Comparison of ENCODE assay signal across 33 cellular contexts in genomic region chr1:59302871-59303270, GRCh38. TPM values are rescaled to one million over a fixed set of nuclear protein-coding genes. Genes with fewer than 3 reads are reported as not detected.
DNase-seq lines count a peak whose midpoint lies in the region; ATAC-seq, FAIRE-seq and TF ChIP-seq lines count a peak whose summit lies in the region.
"Had no signal": no experiment of that assay in that cellular context is flagged by ENCODE, and none has a peak within 500 bp of the region (broad histone marks: within the 10 kb centered on the region; RNA-seq: fewer than 3 reads in every experiment).

No MANE protein-coding gene starts in this region.

- H2BK120ac ChIP-seq in mesendoderm (ENCODE audit: low read depth, low read length), result no peak overlapping the region

- no peak overlapping the region for H3K4me3 ChIP-seq in psoas muscle
- H3K4me3 ChIP-seq in gastrocnemius medialis, result no peak overlapping the region
- no peak overlapping the region for H3K4me3 ChIP-seq in mesendoderm (ENCODE audit: low read length)
- H3K4me3 ChIP-seq in right cardiac atrium (ENCODE audit: low read length), result no peak overlapping the region
- H3K4me3 ChIP-seq: A549; BLaER1; BLaER1 treated with 17β-estradiol and CSF1 and Interleukin-3, amounts not matched to agents 10 nM and 100 nM had no signal

- WGBS in psoas muscle, 3 donors, result 63 to 80% (median 75%) methylated on average over 2 of the region's 2 CpGs
- WGBS in mesendoderm (ENCODE audit: extremely low coverage, insufficient coverage, low lambda C conversion rate), result no CpG with 5 or more reads among the region's 2 CpGs
- WGBS in right cardiac atrium, result 86% methylated on average over 2 of the region's 2 CpGs

- H2BK15ac ChIP-seq in mesendoderm (replicated peaks; ENCODE audit: low read depth), result no peak overlapping the region

- H3K27ac ChIP-seq in psoas muscle, result peak overlapping the region; percentile 38
- H3K27ac ChIP-seq in gastrocnemius medialis, result peak overlapping the region in 2 of 4 donors; percentile 28 to 29
- H3K27ac ChIP-seq in mesendoderm (ENCODE audit: low read depth, low read length), result no peak overlapping the region
- no peak overlapping the region for H3K27ac ChIP-seq in right cardiac atrium (ENCODE audit: low read length)
- H3K27ac ChIP-seq: 22Rv1; A549; BLaER1; BLaER1 treated with 17β-estradiol and CSF1 and Interleukin-3, amounts not matched to agents 10 nM and 100 nM; C4-2B had no signal

- H3K18ac ChIP-seq in mesendoderm (ENCODE audit: low read length), result no peak overlapping the region

- in situ Hi-C loops in gastrocnemius medialis (cut with MboI; ENCODE audit: low sequenced_read_pairs in 4 of 4), result no loop called here

- ATAC-seq in psoas muscle, result peak in 3 of 4 donors; percentile 70 to 77 (median 74)
- ATAC-seq in gastrocnemius medialis, result peak; percentile 66 to 83
- ATAC-seq in HG03469 (IDR thresholded peaks at IDR 0.05; ENCODE audit: unreplicated experiment), result no peak
- no peak for ATAC-seq in right cardiac atrium
- ATAC-seq: A549; CD8-positive, alpha-beta T cell had no signal

- FAIRE-seq in H54 (lab: Jason Lieb, UNC), result peak; percentile 15
- FAIRE-seq: A204.1, A549, D721Med had no signal

- no peaks in the 10 kb centered on the region for H3K79me2 ChIP-seq in mesendoderm (ENCODE audit: control insufficient read depth, insufficient read depth, low read length)

- H3K23ac ChIP-seq in mesendoderm (ENCODE audit: low read length), result no peak overlapping the region

- no peaks in the 10 kb centered on the region for H3K36me3 ChIP-seq in psoas muscle (ENCODE audit: insufficient read depth in 1 of 2, low read depth in 1 of 2)
- no peaks in the 10 kb centered on the region for H3K36me3 ChIP-seq in gastrocnemius medialis
- H3K36me3 ChIP-seq in mesendoderm (ENCODE audit: control insufficient read depth, insufficient read depth, low read length), result no peaks in the 10 kb centered on the region
- H3K36me3 ChIP-seq: BE2C had no signal

- no peak overlapping the region for H3K9ac ChIP-seq in mesendoderm (ENCODE audit: low read length)
- H3K9ac ChIP-seq: BLaER1; BLaER1 treated with 17β-estradiol and CSF1 and Interleukin-3, amounts not matched to agents 10 nM and 100 nM had no signal

- DNase-seq in H54 (ENCODE audit: insufficient read length, low spot score) (no peak), psoas muscle (no peak), gastrocnemius medialis (no peak), mesendoderm (no peak), right cardiac atrium (no peak)
- DNase-seq: 8988T; ACHN; AML-193; BE2C; C1 segment of cervical spinal cord; Caco-2; Calu3; CD4-positive, alpha-beta memory T cell; CD4-positive, alpha-beta T cell; CD4-positive, CD25-positive, alpha-beta regulatory T cell; CD8-positive, alpha-beta memory T cell; CD8-positive, alpha-beta T cell; COR-L47; DMS 273 treated with DMSO at 0.1 percent for 48 hours; DMS153; DMS53; DMS79; DMS79 treated with DMSO at 0.1 percent for 48 hours; DND-41; EL had no signal

- no peak overlapping the region for H3K4ac ChIP-seq in mesendoderm (ENCODE audit: low read depth, low read length)

- TF ChIP-seq POLR2A in H54 (IDR thresholded peaks at IDR 0.05; ENCODE audit: low read depth, low read length) (no peak), gastrocnemius medialis (IDR thresholded peaks at IDR 0.05) (no peak)

- no peak overlapping the region for H2BK5ac ChIP-seq in mesendoderm (ENCODE audit: low read length)

- no peak for TF ChIP-seq CTCF in psoas muscle (IDR thresholded peaks at IDR 0.05)
- no peak for TF ChIP-seq CTCF in gastrocnemius medialis (IDR thresholded peaks at IDR 0.05 in 4 of 5, conservative IDR thresholded peaks at IDR 0.05 in 1 of 5)

- H3K27me3 ChIP-seq in psoas muscle (ENCODE audit: insufficient read depth in 3 of 3, low read length in 2 of 3), result no peaks in the 10 kb centered on the region
- H3K27me3 ChIP-seq in gastrocnemius medialis, result no peaks in the 10 kb centered on the region
- H3K27me3 ChIP-seq in mesendoderm (ENCODE audit: insufficient read depth, low read length, poor library complexity), result no peaks in the 10 kb centered on the region
- no peaks in the 10 kb centered on the region for H3K27me3 ChIP-seq in right cardiac atrium (ENCODE audit: control insufficient read depth, insufficient read depth)
- H3K27me3 ChIP-seq: BE2C; BLaER1; BLaER1 treated with 17β-estradiol and CSF1 and Interleukin-3, amounts not matched to agents 10 nM and 100 nM had no signal

- H3K9me3 ChIP-seq in psoas muscle (peaks cover 12% of the 10 kb centered on the region), gastrocnemius medialis (no peaks in the 10 kb centered on the region), right cardiac atrium (ENCODE audit: control insufficient read depth, low read length) (no peaks in the 10 kb centered on the region)
- H3K9me3 ChIP-seq: A549, BE2C, Caco-2 had no signal

- H4K8ac ChIP-seq in mesendoderm (ENCODE audit: low read depth, low read length), result no peak overlapping the region

- H3K56ac ChIP-seq in mesendoderm (ENCODE audit: low read length), result no peak overlapping the region

- no peak overlapping the region for H3K4me2 ChIP-seq in mesendoderm (ENCODE audit: low read length)
- H3K4me2 ChIP-seq: A549, BLaER1 had no signal

- no peaks in the 10 kb centered on the region for H3K79me1 ChIP-seq in mesendoderm (ENCODE audit: low read length)

- H2AK5ac ChIP-seq in mesendoderm (ENCODE audit: low read length), result no peak overlapping the region

- H3K4me1 ChIP-seq in psoas muscle, result peaks cover 23% of the 10 kb centered on the region
- peaks cover 0 to 19% of the 10 kb centered on the region in 2 donors for H3K4me1 ChIP-seq in gastrocnemius medialis
- no peaks in the 10 kb centered on the region for H3K4me1 ChIP-seq in mesendoderm (ENCODE audit: control insufficient read depth, low read depth, low read length)
- H3K4me1 ChIP-seq in right cardiac atrium (ENCODE audit: control insufficient read depth, insufficient read depth, low read length), result peaks cover 3% of the 10 kb centered on the region
- H3K4me1 ChIP-seq: BE2C, Caco-2 had no signal

- H4K5ac ChIP-seq in mesendoderm (ENCODE audit: low read length), result no peak overlapping the region

- intact Hi-C loops in psoas muscle (cut with DNase I), result no loop called here
- intact Hi-C loops in gastrocnemius medialis (cut with DNase I; ENCODE audit: low total_unique reads), result no loop called here
- intact Hi-C loops in right cardiac atrium (cut with DNase I), result no loop called here

RNA-seq across cellular contexts. Expression of gene FGGY, which starts 6.0 kb away (rescaled TPM):
- total RNA-seq in psoas muscle (10 to 100 TPM; 46.5 to 72.2 (median 55.8) TPM), gastrocnemius medialis (10 to 100 TPM; 24.9 to 35.9 (median 30.5) TPM), right cardiac atrium (10 to 100 TPM; 17.4 to 20.5 (median 20.2) TPM)
- polyA plus RNA-seq in psoas muscle (10 to 100 TPM; 11.9 to 26.4 (median 21.3) TPM), right cardiac atrium (10.0 TPM)
- 3.0 TPM for polyA plus RNA-seq in mesendoderm (2013, experiment 1 of 2)
- polyA plus RNA-seq in mesendoderm (2013, experiment 2 of 2), result 2.6 TPM

Comparison
In these comparisons a context has a peak if more than half of its experiments do, and no peak if none do; other contexts are left out.
1. ATAC-seq: peak in psoas muscle (3 of 4) and gastrocnemius medialis (2 of 2); none in HG03469 (single experiment) and right cardiac atrium (0 of 2).